In genomic region chr22:25174888-25175411, GRCh38 we compare ENCODE assay signal across 24 cellular contexts. TPM values are rescaled to one million over a fixed set of nuclear protein-coding genes. Genes with fewer than 3 reads are reported as not detected.
DNase-seq lines count a peak whose midpoint lies in the region; ATAC-seq, FAIRE-seq and TF ChIP-seq lines count a peak whose summit lies in the region.
"Had no signal": no experiment of that assay in that cellular context is flagged by ENCODE, and none has a peak within 500 bp of the region (broad histone marks: within the 10 kb centered on the region; RNA-seq: fewer than 3 reads in every experiment).

No MANE protein-coding gene starts in this region.

- H3K56ac ChIP-seq in H1 (replicated peaks; ENCODE audit: insufficient read length, low read depth, low read length): no peak overlapping the region

- H2BK15ac ChIP-seq in H1 (ENCODE audit: low read length): no peak overlapping the region

- POLR2A ChIA-PET in HepG2 (lab: Yijun Ruan, JAX): no interaction called here
- POLR2A ChIA-PET in RWPE1 (lab: Yijun Ruan, JAX; ENCODE audit: low non-redundant PET): no interaction called here
- POLR2A ChIA-PET in H1 (lab: Charles Lee; ENCODE audit: partially characterized antibody): no interaction called here

- BruUV-seq in HepG2 (replicated peaks; lab: Mats Ljungman, UMichigan): no TSS peak

- FAIRE-seq in HepG2 (lab: Jason Lieb, UNC): no peak
- no peak for FAIRE-seq in H1 (lab: Jason Lieb, UNC)
- FAIRE-seq in kidney (lab: Jason Lieb, UNC): no peak
- FAIRE-seq: A549, GM12892 had no signal

- DNase-seq in HepG2 (ENCODE audit: low spot score): no peak
- DNase-seq in right lobe of liver: no peak
- no peak for DNase-seq in RWPE1 (ENCODE audit: low spot score)
- no peak for DNase-seq in H1 (ENCODE audit: low read depth in 1 of 2, low spot score in 2 of 2)
- no peak for DNase-seq in kidney
- DNase-seq in activated CD4-positive, alpha-beta T cell treated with anti-CD3 and anti-CD28 coated beads for 48 hours: no peak
- DNase-seq in left ventricle myocardium superior: no peak
- DNase-seq: 8988T; ACHN; AML-193; BE2C; Calu3; CD4-positive, alpha-beta memory T cell; COR-L47; DMS53; DMS79 treated with DMSO at 0.1 percent for 48 hours; GF-D8; GOT3 had no signal

- no peak for TF ChIP-seq CTCF in HepG2 (CRISPR knock-in tag; IDR thresholded peaks at IDR 0.05)
- no peak for TF ChIP-seq CTCF in right lobe of liver (IDR thresholded peaks at IDR 0.05)
- TF ChIP-seq CTCF in RWPE1 (conservative IDR thresholded peaks at IDR 0.05; ENCODE audit: low read depth): no peak
- TF ChIP-seq CTCF in H1 (IDR thresholded peaks at IDR 0.05; ENCODE audit: control extremely low read depth in 1 of 3, insufficient read depth in 1 of 3, low read depth in 1 of 3, low read length in 3 of 3): no peak
- no peak for TF ChIP-seq CTCF in kidney (IDR thresholded peaks at IDR 0.05; ENCODE audit: borderline replicate concordance, extremely low read depth, insufficient read depth)

- no peaks in the 10 kb centered on the region for H3K9me3 ChIP-seq in HepG2 (ENCODE audit: low read length)
- no peaks in the 10 kb centered on the region for H3K9me3 ChIP-seq in right lobe of liver
- H3K9me3 ChIP-seq in H1 (ENCODE audit: insufficient read depth in 2 of 2, low read depth in 1 of 2, low read length in 1 of 2): no peaks in the 10 kb centered on the region; a peak in 1 of 4 replicates
- H3K9me3 ChIP-seq in kidney (ENCODE audit: control insufficient read depth in 1 of 2, low read length in 2 of 2): no peaks in the 10 kb centered on the region
- H3K9me3 ChIP-seq: A549, BE2C, HAP-1 had no signal

- no peak overlapping the region for H2BK120ac ChIP-seq in H1 (replicated peaks; ENCODE audit: low read depth, low read length)

- no peak overlapping the region for H2BK20ac ChIP-seq in H1 (ENCODE audit: low read length)

- H3K27ac ChIP-seq in HepG2 (ENCODE audit: extremely low read length, insufficient read depth, low read length) (no peak overlapping the region), right lobe of liver (no peak overlapping the region), RWPE1 (peak overlapping the region; percentile 92), H1 (ENCODE audit: low read depth, low read length) (no peak overlapping the region), kidney (ENCODE audit: low read depth in 2 of 2, low read length in 2 of 2) (no peak overlapping the region)
- H3K27ac ChIP-seq: A549; BLaER1 treated with 17β-estradiol and CSF1 and Interleukin-3, amounts not matched to agents 10 nM and 100 nM had no signal

- no peak overlapping the region for H3K14ac ChIP-seq in H1 (ENCODE audit: insufficient read length)

- ATAC-seq in HepG2 (no peak), right lobe of liver (no peak), left ventricle myocardium superior (no peak)
- ATAC-seq: A549 had no signal

- TF ChIP-seq EP300 in HepG2 (IDR thresholded peaks at IDR 0.05; ENCODE audit: low read depth in 2 of 2, low read length in 2 of 2) (no peak), HepG2 (CRISPR knock-in tag; IDR thresholded peaks at IDR 0.05; ENCODE audit: borderline replicate concordance) (no peak), H1 (IDR thresholded peaks at IDR 0.05; ENCODE audit: borderline replicate concordance in 1 of 2, low read depth in 2 of 2, low read length in 2 of 2) (no peak)

- no peak overlapping the region for H2BK5ac ChIP-seq in H1 (ENCODE audit: low read depth, low read length)

- H3K79me2 ChIP-seq in HepG2 (ENCODE audit: insufficient read depth, low read length) (no peaks in the 10 kb centered on the region), H1 (ENCODE audit: control insufficient read depth in 1 of 2, insufficient read depth in 2 of 2, low read length in 2 of 2) (no peaks in the 10 kb centered on the region)

- H3K4ac ChIP-seq in H1 (replicated peaks; ENCODE audit: insufficient read length, low read depth, low read length): no peak overlapping the region

- no peak overlapping the region for H3K18ac ChIP-seq in H1 (ENCODE audit: extremely low read depth, low read length)

- H3K4me2 ChIP-seq in HepG2 (ENCODE audit: low read depth, low read length) (no peak overlapping the region), H1 (ENCODE audit: insufficient read depth in 1 of 2, low read depth in 2 of 2, low read length in 2 of 2) (no peak overlapping the region)
- H3K4me2 ChIP-seq: A549; BLaER1 treated with 17β-estradiol and CSF1 and Interleukin-3, amounts not matched to agents 10 nM and 100 nM had no signal

- H3K36me3 ChIP-seq in HepG2 (replicated peaks in 1 of 2; ENCODE audit: control insufficient read depth in 1 of 2, insufficient read depth in 2 of 2, low read length in 2 of 2): peaks cover 21 to 64% of the 10 kb centered on the region in 2 experiments
- H3K36me3 ChIP-seq in right lobe of liver: peaks cover 5 to 58% (median 34%) of the 10 kb centered on the region in 4 donors
- no peaks in the 10 kb centered on the region; a peak in 3 of 8 replicates for H3K36me3 ChIP-seq in H1 (ENCODE audit: control insufficient read depth in 2 of 4, insufficient read depth in 4 of 4, low read length in 3 of 4)
- H3K36me3 ChIP-seq in kidney (ENCODE audit: control insufficient read depth in 1 of 2, insufficient read depth in 2 of 2, low read length in 2 of 2): peaks cover 28 to 48% of the 10 kb centered on the region in 2 donors
- H3K36me3 ChIP-seq: BE2C; BLaER1 treated with 17β-estradiol and CSF1 and Interleukin-3, amounts not matched to agents 10 nM and 100 nM had no signal

- H3K4me1 ChIP-seq in HepG2 (ENCODE audit: insufficient read depth, low read length): peaks cover 7% of the 10 kb centered on the region
- peaks cover 0 to 19% (median 5%) of the 10 kb centered on the region in 4 donors for H3K4me1 ChIP-seq in right lobe of liver
- 0 out of 7 replicates have a peak, but pooled peaks cover 0 to 4% (median 0%) of the 10 kb centered on the region in 4 experiments for H3K4me1 ChIP-seq in H1 (replicated peaks in 1 of 4; ENCODE audit: control insufficient read depth in 3 of 4, insufficient read depth in 4 of 4, low read length in 3 of 4)
- no peaks in the 10 kb centered on the region for H3K4me1 ChIP-seq in kidney (ENCODE audit: control insufficient read depth in 1 of 2, insufficient read depth in 1 of 2, low read depth in 1 of 2, low read length in 2 of 2)
- H3K4me1 ChIP-seq: A549, BE2C, HAP-1 had no signal

- H4K20me1 ChIP-seq in HepG2 (ENCODE audit: insufficient read depth, low read length) (no peaks in the 10 kb centered on the region), H1 (replicated peaks in 1 of 2; ENCODE audit: control insufficient read depth in 1 of 2, insufficient read depth in 2 of 2, low read length in 2 of 2) (no peaks in the 10 kb centered on the region)

- H3K23ac ChIP-seq in H1 (ENCODE audit: insufficient read length): no peak overlapping the region

- no peak overlapping the region for H4K8ac ChIP-seq in H1 (ENCODE audit: extremely low read depth, insufficient read depth, low read length)

- TF ChIP-seq RAD21 in HepG2 (CRISPR knock-in tag; IDR thresholded peaks at IDR 0.05) (no peak), H1 (IDR thresholded peaks at IDR 0.05 in 1 of 2, conservative IDR thresholded peaks at IDR 0.05 in 1 of 2; ENCODE audit: low read depth in 2 of 2, low read length in 2 of 2) (no peak)

- in situ Hi-C loops in HepG2 (cut with HindIII; ENCODE audit: extremely low pct_ligation_motif_present, low pct_unique_long_range_greater_than_20kb): loop anchor here (5.0 to 25.0 kb wide), 2 partner anchors 93 to 238 kb away; partner anchors contain the start of gene LHFPL7

- 92% methylated on average over 5 of the region's 6 CpGs for WGBS in HepG2 (ENCODE audit: low lambda C conversion rate)
- 71% methylated on average over 3 of the region's 6 CpGs for WGBS in right lobe of liver (ENCODE audit: insufficient coverage, low coverage, low lambda C conversion rate, missing lambda C conversion rate)
- WGBS in H1 (ENCODE audit: extremely low coverage in 1 of 2, insufficient coverage in 1 of 2, insufficient read length in 1 of 2, insufficient replicate concordance in 2 of 2, low coverage in 1 of 2, low lambda C conversion rate in 2 of 2, missing lambda C conversion rate in 1 of 2), 2 experiments: 77% methylated on average over 6 of the region's 6 CpGs; no CpG with 5 or more reads in 1 of the 2 experiments

- no peak overlapping the region for H4K5ac ChIP-seq in H1 (ENCODE audit: insufficient read length, low read depth, low read length)

- H3K79me1 ChIP-seq in H1 (ENCODE audit: low read depth, low read length): no peaks in the 10 kb centered on the region

- no peaks in the 10 kb centered on the region for H3K23me2 ChIP-seq in H1 (ENCODE audit: low read depth, low read length)

- no peak for TF ChIP-seq POLR2A in HepG2 (IDR thresholded peaks at IDR 0.05; ENCODE audit: insufficient read depth in 1 of 2, low read depth in 2 of 2, low read length in 2 of 2)
- no peak for TF ChIP-seq POLR2A in right lobe of liver (IDR thresholded peaks at IDR 0.05)
- no peak for TF ChIP-seq POLR2A in H1 (IDR thresholded peaks at IDR 0.05; ENCODE audit: control extremely low read depth in 1 of 2, low read depth in 2 of 2, low read length in 2 of 2)

- H2AFZ ChIP-seq in HepG2 (ENCODE audit: low read length) (no peak overlapping the region), H1 (ENCODE audit: low read length) (no peak overlapping the region)

- no peak overlapping the region for H2AK5ac ChIP-seq in H1 (ENCODE audit: low read depth, low read length)

- H3K9ac ChIP-seq in HepG2 (ENCODE audit: insufficient read depth, low read depth, low read length): no peak overlapping the region
- no peak overlapping the region; a peak in 2 of 7 replicates for H3K9ac ChIP-seq in H1 (replicated peaks in 1 of 4; ENCODE audit: extremely low read depth in 1 of 4, low read depth in 3 of 4, low read length in 3 of 4)
- H3K9ac ChIP-seq in kidney (ENCODE audit: low read length in 2 of 2): no peak overlapping the region
- H3K9ac ChIP-seq: BLaER1 treated with 17β-estradiol and CSF1 and Interleukin-3, amounts not matched to agents 10 nM and 100 nM had no signal

- H2BK12ac ChIP-seq in H1 (ENCODE audit: low read depth, low read length): no peak overlapping the region

- CTCF ChIA-PET in HepG2 (lab: Yijun Ruan, JAX; ENCODE audit: low intra/inter-chr PET ratio, low total read pairs): no interaction called here
- CTCF ChIA-PET in RWPE1 (lab: Yijun Ruan, JAX): no interaction called here
- CTCF ChIA-PET in H1 (lab: Charles Lee; ENCODE audit: partially characterized antibody): interaction anchor here (1.0 to 2.5 kb wide), 2 partner anchors 27 to 95 kb away, joined by 3 to 10 read pairs; no protein-coding TSS in a partner anchor

- no peaks in the 10 kb centered on the region for H3K27me3 ChIP-seq in HepG2 (ENCODE audit: control insufficient read depth in 1 of 2, insufficient read depth in 2 of 2, low read length in 2 of 2)
- H3K27me3 ChIP-seq in right lobe of liver: no peaks in the 10 kb centered on the region
- no peaks in the 10 kb centered on the region for H3K27me3 ChIP-seq in H1 (replicated peaks in 1 of 4; ENCODE audit: control insufficient read depth in 3 of 4, extremely low read depth in 1 of 4, insufficient read depth in 3 of 4, low read length in 3 of 4)
- H3K27me3 ChIP-seq: BE2C had no signal

- intact Hi-C loops in HepG2 (cut with micrococcal nuclease; ENCODE audit: unreplicated experiment) (no loop called here), right lobe of liver (cut with DNase I) (loop anchor here (10.0 kb wide), 2 partner anchors 80 to 100 kb away; no protein-coding TSS in a partner anchor), kidney (cut with DNase I) (no loop called here), left ventricle myocardium superior (cut with micrococcal nuclease) (loop anchor here (5.0 kb wide), 1 partner anchor 63 kb away; no protein-coding TSS in a partner anchor)

- H3K4me3 ChIP-seq in HepG2 (replicated peaks in 1 of 3; ENCODE audit: insufficient read depth in 1 of 3, low read depth in 2 of 3, low read length in 3 of 3): no peak overlapping the region
- no peak overlapping the region for H3K4me3 ChIP-seq in right lobe of liver
- no peak overlapping the region for H3K4me3 ChIP-seq in H1 (ENCODE audit: extremely low read depth in 1 of 4, insufficient read depth in 2 of 4, low read depth in 3 of 4, low read length in 4 of 4)
- H3K4me3 ChIP-seq in kidney (ENCODE audit: low read length in 2 of 2): no peak overlapping the region
- H3K4me3 ChIP-seq: A549; BLaER1 treated with 17β-estradiol and CSF1 and Interleukin-3, amounts not matched to agents 10 nM and 100 nM; HAP-1 had no signal

- no peak overlapping the region for H4K91ac ChIP-seq in H1 (replicated peaks; ENCODE audit: insufficient read length, low read length)

RNA-seq across cellular contexts. Expression of gene CRYBB3, which starts 24.7 kb away (rescaled TPM):
- total RNA-seq in HepG2 (2016; rRNA removed; fragmentation: Illumina TruSeq; extraction: Trizol) (0.18 TPM in 1 of 2 replicates, not detected in the other), right lobe of liver (under 1 TPM in 3 of 6 experiments, not detected in 3; 0.40 to 0.70 (median 0.69) TPM), kidney (not detected), left ventricle myocardium superior (not detected)
- not detected in 2 replicates for total RNA-seq in HepG2 (2016; cell fraction: cytosol; rRNA removed; fragmentation: Illumina TruSeq; extraction: Trizol; ENCODE audit: low read depth)
- 0.50 TPM in 1 of 2 replicates, not detected in the other for total RNA-seq in HepG2 (2016; cell fraction: insoluble cytoplasmic fraction; rRNA removed; fragmentation: Illumina TruSeq; extraction: Trizol)
- 0.59 TPM in 1 of 2 replicates, not detected in the other for total RNA-seq in HepG2 (2016; cell fraction: membrane; rRNA removed; fragmentation: Illumina TruSeq; extraction: Trizol)
- 0.50 TPM in 1 of 2 replicates, not detected in the other for total RNA-seq in HepG2 (2016; cell fraction: nucleus; rRNA removed; fragmentation: Illumina TruSeq; extraction: Trizol)
- polyA plus RNA-seq in HepG2 (2011; rRNA removed) (0.28 and 0.60 TPM in 2 replicates), H1 (2011; rRNA removed) (0.44 and 0.63 TPM in 2 replicates), kidney (ENCODE audit: insufficient read depth, low read depth, low replicate concordance) (5.3 TPM)
- polyA plus RNA-seq in HepG2 (2011; cell fraction: cytosol; rRNA removed): 0.17 and 0.21 TPM in 2 replicates
- 2.3 and 3.5 TPM in 2 replicates for polyA plus RNA-seq in HepG2 (2011; cell fraction: nucleus; rRNA removed)
- polyA plus RNA-seq in HepG2 (2012): 0.23 TPM in 1 of 2 replicates, not detected in the other
- 0.20 and 0.32 TPM in 2 replicates for polyA plus RNA-seq in HepG2 (2016; cell fraction: cytosol; fragmentation: Illumina TruSeq; extraction: Trizol; ENCODE audit: low read depth)
- polyA plus RNA-seq in HepG2 (2016; cell fraction: insoluble cytoplasmic fraction; fragmentation: Illumina TruSeq; extraction: Trizol; ENCODE audit: low read depth): not detected in 2 replicates
- polyA plus RNA-seq in HepG2 (2016; cell fraction: membrane; fragmentation: Illumina TruSeq; extraction: Trizol; ENCODE audit: low read depth): 0.38 TPM in 1 of 2 replicates, not detected in the other
- polyA plus RNA-seq in HepG2 (2016; cell fraction: nucleus; fragmentation: Illumina TruSeq; extraction: Trizol; ENCODE audit: insufficient read depth, low read depth): 0.99 and 1.1 TPM in 2 replicates
- polyA minus RNA-seq in HepG2 (2011; rRNA and poly(A)+ RNA removed; ENCODE audit: low replicate concordance): 0.48 TPM in 1 of 2 replicates, not detected in the other
- not detected in 2 replicates for polyA minus RNA-seq in HepG2 (2011; cell fraction: cytosol; rRNA and poly(A)+ RNA removed)
- not detected in 2 replicates for polyA minus RNA-seq in HepG2 (2011; cell fraction: nucleus; rRNA and poly(A)+ RNA removed)
- total RNA-seq in H1 (2021; fragmentation: NEBNext Ultra II Directional; extraction: Animal tissue kit (Norgen Biotek cat#: 25700)): 0.58 TPM in 1 of 2 replicates, not detected in the other
- 0.78 TPM for polyA plus RNA-seq in H1 (2011; cell fraction: cytosol; rRNA removed)
- 1.3 TPM for polyA plus RNA-seq in H1 (2011; cell fraction: nucleus; rRNA removed)
- polyA plus RNA-seq in H1 (2012, experiment 1 of 2): 0.20 to 0.31 TPM (median 0.23 TPM) in 3 of 4 replicates, not detected in the other
- not detected for polyA plus RNA-seq in H1 (2012, experiment 2 of 2)
- 0.30 TPM for polyA plus RNA-seq in H1 (2013, experiment 1 of 2)
- polyA plus RNA-seq in H1 (2013, experiment 2 of 2): 0.15 TPM
- polyA minus RNA-seq in H1 (2011; rRNA and poly(A)+ RNA removed): not detected in 2 replicates
- not detected for polyA minus RNA-seq in H1 (2011; cell fraction: cytosol; rRNA and poly(A)+ RNA removed)
- not detected for polyA minus RNA-seq in H1 (2011; cell fraction: nucleus; rRNA and poly(A)+ RNA removed)
- total RNA-seq: CD4-positive, alpha-beta memory T cell; Daoy; G401 had no signal
- polyA plus RNA-seq: A549; CD4-positive, alpha-beta memory T cell had no signal

RNA-seq across cellular contexts. Expression of gene CRYBB2, which starts 44.5 kb away (rescaled TPM):
- total RNA-seq in HepG2 (2016; rRNA removed; fragmentation: Illumina TruSeq; extraction: Trizol) (0.18 TPM in 1 of 2 replicates, not detected in the other), right lobe of liver (not detected), kidney (not detected), left ventricle myocardium superior (not detected)
- 0.26 TPM in 1 of 2 replicates, not detected in the other for total RNA-seq in HepG2 (2016; cell fraction: cytosol; rRNA removed; fragmentation: Illumina TruSeq; extraction: Trizol; ENCODE audit: low read depth)
- total RNA-seq in HepG2 (2016; cell fraction: insoluble cytoplasmic fraction; rRNA removed; fragmentation: Illumina TruSeq; extraction: Trizol): not detected in 2 replicates
- 0.34 TPM in 1 of 2 replicates, not detected in the other for total RNA-seq in HepG2 (2016; cell fraction: membrane; rRNA removed; fragmentation: Illumina TruSeq; extraction: Trizol)
- total RNA-seq in HepG2 (2016; cell fraction: nucleus; rRNA removed; fragmentation: Illumina TruSeq; extraction: Trizol): not detected in 2 replicates
- polyA plus RNA-seq in HepG2 (2011; rRNA removed) (0.11 and 0.18 TPM in 2 replicates), H1 (2011; rRNA removed) (0.12 and 0.31 TPM in 2 replicates), kidney (ENCODE audit: insufficient read depth, low read depth, low replicate concordance) (0.67 TPM)
- polyA plus RNA-seq in HepG2 (2011; cell fraction: cytosol; rRNA removed): 0.11 TPM in 1 of 2 replicates, not detected in the other
- not detected in 2 replicates for polyA plus RNA-seq in HepG2 (2011; cell fraction: nucleus; rRNA removed)
- polyA plus RNA-seq in HepG2 (2012): not detected in 2 replicates
- 0.21 TPM in 1 of 2 replicates, not detected in the other for polyA plus RNA-seq in HepG2 (2016; cell fraction: cytosol; fragmentation: Illumina TruSeq; extraction: Trizol; ENCODE audit: low read depth)
- polyA plus RNA-seq in HepG2 (2016; cell fraction: insoluble cytoplasmic fraction; fragmentation: Illumina TruSeq; extraction: Trizol; ENCODE audit: low read depth): not detected in 2 replicates
- 0.22 TPM in 1 of 2 replicates, not detected in the other for polyA plus RNA-seq in HepG2 (2016; cell fraction: membrane; fragmentation: Illumina TruSeq; extraction: Trizol; ENCODE audit: low read depth)
- 0.61 TPM in 1 of 2 replicates, not detected in the other for polyA plus RNA-seq in HepG2 (2016; cell fraction: nucleus; fragmentation: Illumina TruSeq; extraction: Trizol; ENCODE audit: insufficient read depth, low read depth)
- 0.94 TPM in 1 of 2 replicates, not detected in the other for polyA minus RNA-seq in HepG2 (2011; rRNA and poly(A)+ RNA removed; ENCODE audit: low replicate concordance)
- polyA minus RNA-seq in HepG2 (2011; cell fraction: cytosol; rRNA and poly(A)+ RNA removed): not detected in 2 replicates
- not detected in 2 replicates for polyA minus RNA-seq in HepG2 (2011; cell fraction: nucleus; rRNA and poly(A)+ RNA removed)
- not detected in 2 replicates for total RNA-seq in H1 (2021; fragmentation: NEBNext Ultra II Directional; extraction: Animal tissue kit (Norgen Biotek cat#: 25700))
- 0.16 TPM for polyA plus RNA-seq in H1 (2011; cell fraction: cytosol; rRNA removed)
- polyA plus RNA-seq in H1 (2011; cell fraction: nucleus; rRNA removed): 0.31 TPM
- 0.29 to 0.44 TPM in 2 of 4 replicates, not detected in the others for polyA plus RNA-seq in H1 (2012, experiment 1 of 2)
- not detected for polyA plus RNA-seq in H1 (2012, experiment 2 of 2)
- not detected for polyA plus RNA-seq in H1 (2013, experiment 1 of 2)
- not detected for polyA plus RNA-seq in H1 (2013, experiment 2 of 2)
- not detected in 2 replicates for polyA minus RNA-seq in H1 (2011; rRNA and poly(A)+ RNA removed)
- not detected for polyA minus RNA-seq in H1 (2011; cell fraction: cytosol; rRNA and poly(A)+ RNA removed)
- polyA minus RNA-seq in H1 (2011; cell fraction: nucleus; rRNA and poly(A)+ RNA removed): not detected
- total RNA-seq: CD4-positive, alpha-beta memory T cell; Daoy; G401 had no signal
- polyA plus RNA-seq: A549; CD4-positive, alpha-beta memory T cell had no signal

Comparison
In these comparisons a context has a peak if more than half of its experiments do, and no peak if none do; other contexts are left out.
1. intact Hi-C loops: an anchor here in right lobe of liver (10.0 kb wide) and left ventricle myocardium superior (5.0 kb wide); none called in HepG2 and kidney.
2. Of the 41 proteins assayed by ChIP-seq in both HepG2 and H1: peak only in HepG2: none; only in H1: ATF2; in both: none; in neither: 40.